18 cellular contexts compared by ENCODE assay signal in the genomic region with DNA sequence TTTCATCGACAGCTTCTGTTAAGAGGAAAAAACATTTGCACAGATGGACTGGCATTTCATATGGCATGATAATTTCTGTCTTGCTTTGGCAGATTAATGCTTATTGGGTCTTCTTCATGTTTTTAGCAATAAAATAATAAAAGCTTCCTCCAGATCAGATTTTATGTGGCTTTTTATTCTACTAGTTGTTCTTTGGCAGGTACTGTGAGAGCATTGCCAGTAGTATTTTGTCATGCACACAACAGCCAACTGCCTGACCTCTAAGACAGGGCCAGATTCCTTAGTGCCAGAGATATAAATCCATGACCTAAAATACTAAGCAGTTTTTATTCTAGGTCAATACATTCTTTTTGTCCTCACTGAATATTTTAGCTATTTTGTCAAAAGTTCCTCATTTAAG. TPM values are rescaled to one million over a fixed set of nuclear protein-coding genes. Genes with fewer than 3 reads are reported as not detected.
DNase-seq lines count a peak whose midpoint lies in the region; ATAC-seq and TF ChIP-seq lines count a peak whose summit lies in the region.
"Had no signal": no experiment of that assay in that cellular context is flagged by ENCODE, and none has a peak within 500 bp of the region (broad histone marks: within the 10 kb centered on the region; RNA-seq: fewer than 3 reads in every experiment).

No MANE protein-coding gene starts in this region.

- no peak overlapping the region for H3K27ac Mint-ChIP-seq in activated T-helper 17 cell treated with anti-CD3 and anti-CD28 coated beads, Interleukin-2, amount 50 U/mL, for 72 hours
- H3K27ac Mint-ChIP-seq: CD4-positive, alpha-beta T cell had no signal

- 29% methylated on average over 1 of the region's 1 CpG for WGBS in SK-N-SH (ENCODE audit: low lambda C conversion rate)
- WGBS in testis, 2 donors = 77 to 79% methylated on average over 1 of the region's 1 CpG

- H3K27me3 Mint-ChIP-seq in activated T-helper 17 cell treated with anti-CD3 and anti-CD28 coated beads, Interleukin-2, amount 50 U/mL, for 72 hours = no peaks in the 10 kb centered on the region
- H3K27me3 Mint-ChIP-seq: CD4-positive, alpha-beta T cell had no signal

- no peak overlapping the region for H3K4me2 ChIP-seq in SK-N-SH

- no peaks in the 10 kb centered on the region for H3K9me3 ChIP-seq in SK-N-SH
- no peaks in the 10 kb centered on the region for H3K9me3 ChIP-seq in left ventricle myocardium inferior (replicated peaks)
- H3K9me3 ChIP-seq in testis = no peaks in the 10 kb centered on the region
- H3K9me3 ChIP-seq: BE2C had no signal

- no peaks in the 10 kb centered on the region for H3F3A ChIP-seq in SK-N-SH (replicated peaks; ENCODE audit: insufficient read depth)

- no peak overlapping the region for H3K9ac ChIP-seq in SK-N-SH
- H3K9ac ChIP-seq: GM23248 had no signal

- no peaks in the 10 kb centered on the region for H3K9me2 ChIP-seq in SK-N-SH

- peaks cover 32% of the 10 kb centered on the region for H3K4me1 Mint-ChIP-seq in activated T-helper 17 cell treated with anti-CD3 and anti-CD28 coated beads, Interleukin-2, amount 50 U/mL, for 72 hours

- TF ChIP-seq RAD21 in SK-N-SH (IDR thresholded peaks at IDR 0.05; ENCODE audit: low read length) = no peak

- H3K4me3 ChIP-seq in SK-N-SH (ENCODE audit: low read depth in 2 of 2, low read length in 1 of 2) (no peak overlapping the region), left ventricle myocardium inferior (no peak overlapping the region), testis (no peak overlapping the region)
- H3K4me3 ChIP-seq: GM23248 had no signal

- H3K27ac ChIP-seq in SK-N-SH (ENCODE audit: low read depth in 2 of 2, low read length in 1 of 2) (no peak overlapping the region), left ventricle myocardium inferior (replicated peaks) (peak overlapping the region; percentile 85), testis (no peak overlapping the region)
- H3K27ac ChIP-seq: 22Rv1, GM23248 had no signal

- DNase-seq in SK-N-SH (no peak), Ammon's horn (ENCODE audit: low spot score) (peak; percentile 16), left ventricle myocardium inferior (no peak), NCI-H1092 treated with DMSO at 0.1 percent for 48 hours (lab: John Stamatoyannopoulos, UW) (no peak), NCI-H2171 treated with DMSO at 0.1 percent for 48 hours (lab: John Stamatoyannopoulos, UW) (no peak), testis (no peak)
- DNase-seq: BE2C; CD4-positive, alpha-beta T cell; DMS79 treated with DMSO at 0.1 percent for 48 hours; GM23248; HCEC 1CT; NCI-H1436 treated with DMSO at 0.1 percent for 48 hours; NCI-H2081; NCI-H524 treated with DMSO at 0.1 percent for 48 hours had no signal

- H3K36me3 ChIP-seq in SK-N-SH (replicated peaks in 1 of 2; ENCODE audit: control insufficient read depth in 1 of 2, insufficient read depth in 2 of 2, low read length in 1 of 2) (no peaks in the 10 kb centered on the region), left ventricle myocardium inferior (peaks cover 3% of the 10 kb centered on the region), testis (ENCODE audit: low read depth, missing control alignments) (no peaks in the 10 kb centered on the region)

- no peak for TF ChIP-seq EP300 in SK-N-SH (IDR thresholded peaks at IDR 0.05; ENCODE audit: borderline replicate concordance in 1 of 2, low read depth in 1 of 2, low read length in 1 of 2)

- no peaks in the 10 kb centered on the region for H3K79me2 ChIP-seq in SK-N-SH (ENCODE audit: insufficient read depth)

- CTCF ChIA-PET in SK-N-SH (lab: Yijun Ruan, JAX) = interaction anchor here (0.8 to 1.3 kb wide), 3 partner anchors 9 to 206 kb away, joined by 3 to 4 read pairs (median 3); a partner anchor contains a TSS

- H3K4me3 Mint-ChIP-seq in activated T-helper 17 cell treated with anti-CD3 and anti-CD28 coated beads, Interleukin-2, amount 50 U/mL, for 72 hours = peak overlapping the region; percentile 4
- H3K4me3 Mint-ChIP-seq: CD4-positive, alpha-beta T cell had no signal

- intact Hi-C loops in left ventricle myocardium inferior (cut with micrococcal nuclease) = no loop called here
- intact Hi-C loops in testis (cut with DNase I; ENCODE audit: low total_unique reads) = no loop called here

- no peaks in the 10 kb centered on the region for H3K27me3 ChIP-seq in SK-N-SH (ENCODE audit: insufficient read depth)
- no peaks in the 10 kb centered on the region for H3K27me3 ChIP-seq in left ventricle myocardium inferior (ENCODE audit: low read depth)
- no peaks in the 10 kb centered on the region for H3K27me3 ChIP-seq in testis
- H3K27me3 ChIP-seq: BE2C had no signal

- H2AFZ ChIP-seq in SK-N-SH (ENCODE audit: low read depth) = no peak overlapping the region
- H2AFZ ChIP-seq: GM23248 had no signal

- H4K20me1 ChIP-seq in SK-N-SH (ENCODE audit: insufficient read depth) = no peaks in the 10 kb centered on the region

- H3K4me1 ChIP-seq in SK-N-SH (ENCODE audit: control insufficient read depth in 1 of 2, insufficient read depth in 2 of 2, low read depth in 1 of 2, low read length in 1 of 2) = no peaks in the 10 kb centered on the region; a peak in 1 of 4 replicates
- H3K4me1 ChIP-seq in left ventricle myocardium inferior = peaks cover 38% of the 10 kb centered on the region
- H3K4me1 ChIP-seq in testis = no peaks in the 10 kb centered on the region
- H3K4me1 ChIP-seq: BE2C had no signal

- POLR2A ChIA-PET in SK-N-SH (lab: Yijun Ruan, JAX) = no interaction called here

- no peaks in the 10 kb centered on the region for H3K9me3 Mint-ChIP-seq in activated T-helper 17 cell treated with anti-CD3 and anti-CD28 coated beads, Interleukin-2, amount 50 U/mL, for 72 hours
- H3K9me3 Mint-ChIP-seq: CD4-positive, alpha-beta T cell had no signal

- TF ChIP-seq CTCF in SK-N-SH (IDR thresholded peaks at IDR 0.05) (no peak), left ventricle myocardium inferior (IDR thresholded peaks at IDR 0.05; ENCODE audit: borderline replicate concordance) (no peak), testis (IDR thresholded peaks at IDR 0.05) (no peak)

- H3K36me3 Mint-ChIP-seq in activated T-helper 17 cell treated with anti-CD3 and anti-CD28 coated beads, Interleukin-2, amount 50 U/mL, for 72 hours (ENCODE audit: low read depth) = peaks cover 46% of the 10 kb centered on the region

- ATAC-seq in SK-N-SH treated with all-trans-retinoic acid at 6 μM for 48 hours = no peak
- no peak for ATAC-seq in activated T-helper 17 cell treated with anti-CD3 and anti-CD28 coated beads, Interleukin-2, amount 50 U/mL, for 72 hours (replicated peaks)

- no peak for TF ChIP-seq POLR2A in testis (IDR thresholded peaks at IDR 0.05)

TF ChIP-seq in SK-N-SH treated with all-trans-retinoic acid at 6 μM for 48 hours, 23 proteins besides CTCF, POLR2A, EP300 and RAD21:
- no peak for TF ChIP-seq SNAI2 (CRISPR knock-in tag; IDR thresholded peaks at IDR 0.05)
- TF ChIP-seq BACH2 (CRISPR knock-in tag; IDR thresholded peaks at IDR 0.05; ENCODE audit: borderline replicate concordance) = no peak
- TF ChIP-seq ISL1 (CRISPR knock-in tag; IDR thresholded peaks at IDR 0.05) = peak; percentile 55
- TF ChIP-seq CSDC2 (CRISPR knock-in tag; IDR thresholded peaks at IDR 0.05) = no peak
- TF ChIP-seq ESRRG (CRISPR knock-in tag; IDR thresholded peaks at IDR 0.05) = no peak
- TF ChIP-seq, protein P1, sequence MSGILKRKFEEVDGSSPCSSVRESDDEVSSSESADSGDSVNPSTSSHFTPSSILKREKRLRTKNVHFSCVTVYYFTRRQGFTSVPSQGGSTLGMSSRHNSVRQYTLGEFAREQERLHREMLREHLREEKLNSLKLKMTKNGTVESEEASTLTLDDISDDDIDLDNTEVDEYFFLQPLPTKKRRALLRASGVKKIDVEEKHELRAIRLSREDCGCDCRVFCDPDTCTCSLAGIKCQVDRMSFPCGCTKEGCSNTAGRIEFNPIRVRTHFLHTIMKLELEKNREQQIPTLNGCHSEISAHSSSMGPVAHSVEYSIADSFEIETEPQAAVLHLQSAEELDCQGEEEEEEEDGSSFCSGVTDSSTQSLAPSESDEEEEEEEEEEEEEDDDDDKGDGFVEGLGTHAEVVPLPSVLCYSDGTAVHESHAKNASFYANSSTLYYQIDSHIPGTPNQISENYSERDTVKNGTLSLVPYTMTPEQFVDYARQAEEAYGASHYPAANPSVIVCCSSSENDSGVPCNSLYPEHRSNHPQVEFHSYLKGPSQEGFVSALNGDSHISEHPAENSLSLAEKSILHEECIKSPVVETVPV (CRISPR knock-in tag; IDR thresholded peaks at IDR 0.05) = no peak

TF ChIP-seq in SK-N-SH, 30 proteins besides CTCF, POLR2A, EP300 and RAD21 (continues in another document):
- no peak for TF ChIP-seq FOXJ3 (CRISPR knock-in tag; IDR thresholded peaks at IDR 0.05)
- TF ChIP-seq GABPA (IDR thresholded peaks at IDR 0.05; ENCODE audit: low read depth) = no peak
- no peak for TF ChIP-seq JUND (IDR thresholded peaks at IDR 0.05)
- TF ChIP-seq, protein P2, sequence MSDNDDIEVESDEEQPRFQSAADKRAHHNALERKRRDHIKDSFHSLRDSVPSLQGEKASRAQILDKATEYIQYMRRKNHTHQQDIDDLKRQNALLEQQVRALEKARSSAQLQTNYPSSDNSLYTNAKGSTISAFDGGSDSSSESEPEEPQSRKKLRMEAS (IDR thresholded peaks at IDR 0.05; ENCODE audit: low read depth) = no peak
- TF ChIP-seq, protein P3, sequence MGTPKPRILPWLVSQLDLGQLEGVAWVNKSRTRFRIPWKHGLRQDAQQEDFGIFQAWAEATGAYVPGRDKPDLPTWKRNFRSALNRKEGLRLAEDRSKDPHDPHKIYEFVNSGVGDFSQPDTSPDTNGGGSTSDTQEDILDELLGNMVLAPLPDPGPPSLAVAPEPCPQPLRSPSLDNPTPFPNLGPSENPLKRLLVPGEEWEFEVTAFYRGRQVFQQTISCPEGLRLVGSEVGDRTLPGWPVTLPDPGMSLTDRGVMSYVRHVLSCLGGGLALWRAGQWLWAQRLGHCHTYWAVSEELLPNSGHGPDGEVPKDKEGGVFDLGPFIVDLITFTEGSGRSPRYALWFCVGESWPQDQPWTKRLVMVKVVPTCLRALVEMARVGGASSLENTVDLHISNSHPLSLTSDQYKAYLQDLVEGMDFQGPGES (IDR thresholded peaks at IDR 0.05; ENCODE audit: low read depth, low read length) = no peak
- no peak for TF ChIP-seq MXI1 (IDR thresholded peaks at IDR 0.05; ENCODE audit: low read depth, low read length)
- no peak for TF ChIP-seq FOSL2 (IDR thresholded peaks at IDR 0.05; ENCODE audit: borderline replicate concordance, low read depth)
- no peak for TF ChIP-seq FOXM1 (IDR thresholded peaks at IDR 0.05; ENCODE audit: low read depth)
- no peak for TF ChIP-seq NFIC (IDR thresholded peaks at IDR 0.05; ENCODE audit: borderline replicate concordance)
- no peak for TF ChIP-seq TEAD4 (IDR thresholded peaks at IDR 0.05; ENCODE audit: borderline replicate concordance, insufficient read depth)
- TF ChIP-seq TCF12 (IDR thresholded peaks at IDR 0.05) = no peak
- TF ChIP-seq NRF1 (IDR thresholded peaks at IDR 0.05; ENCODE audit: low read depth, low read length) = no peak

RNA-seq across cellular contexts. Expression of a gene that starts 9.0 kb away (rescaled TPM):
- 0.02 and 0.10 TPM in 2 replicates for polyA plus RNA-seq in SK-N-SH (2012; rRNA removed)
- polyA plus RNA-seq in SK-N-SH (2012; cell fraction: cytosol; rRNA removed) = 0.13 and 0.22 TPM in 2 replicates
- polyA plus RNA-seq in SK-N-SH (2012; cell fraction: nucleus; rRNA removed) = 0.02 and 0.04 TPM in 2 replicates
- 1 to 10 TPM; 3.3 to 3.4 TPM for total RNA-seq in activated T-helper 17 cell treated with anti-CD3 and anti-CD28 coated beads, Interleukin-2, amount 50 U/mL, for 72 hours
- 6.5 TPM for total RNA-seq in left ventricle myocardium inferior
- under 1 TPM; 0.43 to 0.55 TPM for total RNA-seq in testis
- 0.29 TPM for polyA plus RNA-seq in testis (ENCODE audit: insufficient read depth, low read depth, low replicate concordance)
- polyA plus RNA-seq: AG04450, GM23248 had no signal
